15 cellular contexts compared by ENCODE assay signal in the genomic region with DNA sequence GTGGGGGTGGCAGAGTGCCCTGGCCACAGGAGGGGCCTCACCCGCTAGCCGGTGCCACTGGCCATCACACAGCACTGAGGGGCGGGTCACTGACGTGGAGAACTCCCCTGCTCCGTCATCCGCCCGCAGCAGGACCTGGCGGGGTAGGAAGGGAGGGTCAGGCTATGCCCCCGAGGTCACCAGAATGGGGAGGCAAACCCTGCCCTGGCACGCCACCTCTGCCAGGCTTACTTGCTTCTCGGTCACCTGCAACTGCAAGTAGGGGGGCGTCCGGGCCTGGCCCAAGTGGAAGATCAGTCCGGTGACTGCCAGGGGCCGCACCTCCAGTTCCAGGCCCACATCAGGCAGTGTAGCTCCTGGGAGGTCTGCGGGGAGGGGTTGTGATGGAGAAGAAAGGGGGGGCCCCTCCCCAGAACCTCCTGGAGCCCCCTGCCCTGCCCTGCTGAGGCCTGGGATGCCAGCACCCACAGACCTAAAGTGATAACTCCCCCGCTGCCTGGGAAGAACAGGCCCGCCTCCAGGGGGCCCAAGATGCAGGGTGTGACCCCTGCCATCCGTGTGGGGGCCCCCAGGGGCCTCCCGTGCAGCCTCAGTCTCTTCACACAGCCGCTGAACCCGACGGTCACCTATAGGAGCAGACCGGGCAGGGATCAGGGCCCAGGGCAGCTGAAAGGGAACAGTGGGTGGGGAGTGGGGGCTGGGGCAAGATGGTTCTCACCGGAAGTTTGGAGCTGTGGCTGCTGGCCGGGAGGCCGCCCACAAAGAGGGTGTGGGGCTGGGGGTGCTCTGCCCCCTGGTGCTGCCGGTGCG. TPM values are rescaled to one million over a fixed set of nuclear protein-coding genes. Genes with fewer than 3 reads are reported as not detected.
A peak's percentile ranks its signal among the peaks of the same experiment; 100 is the strongest.
DNase-seq lines count a peak whose midpoint lies in the region; ATAC-seq and TF ChIP-seq lines count a peak whose summit lies in the region.
"Had no signal": no experiment of that assay in that cellular context is flagged by ENCODE, and none has a peak within 500 bp of the region (broad histone marks: within the 10 kb centered on the region; RNA-seq: fewer than 3 reads in every experiment).

No MANE protein-coding gene starts in this region.

- no peak for TF ChIP-seq POLR2A in esophagus squamous epithelium (IDR thresholded peaks at IDR 0.05)

- BruUV-seq in OCI-LY7 (replicated peaks; lab: Mats Ljungman, UMichigan): no TSS peak

- H2AFZ ChIP-seq in OCI-LY7 (ENCODE audit: low read length): no peak overlapping the region
- H2AFZ ChIP-seq: GM23248 had no signal

- H3K79me2 ChIP-seq in OCI-LY7 (ENCODE audit: insufficient read depth, low read depth, low read length): peaks cover 10% of the 10 kb centered on the region

- CTCF ChIA-PET in OCI-LY7 (lab: Charles Lee; ENCODE audit: unreplicated experiment): no interaction called here

- no peak overlapping the region for H3K4me2 ChIP-seq in OCI-LY7 (ENCODE audit: low read length)
- H3K4me2 ChIP-seq: BLaER1 treated with 17β-estradiol and CSF1 and Interleukin-3, amounts not matched to agents 10 nM and 100 nM had no signal

- H3K4me1 ChIP-seq in OCI-LY7 (ENCODE audit: insufficient read depth, low read length, poor library complexity, severe bottlenecking) (peaks cover 3% of the 10 kb centered on the region), esophagus squamous epithelium (peaks cover 11 to 69% (median 38%) of the 10 kb centered on the region in 3 donors), stomach smooth muscle (ENCODE audit: control insufficient read depth, insufficient read depth, low read length) (peaks cover 29% of the 10 kb centered on the region)

- 0 out of 2 replicates have a peak, but pooled peaks have one; percentile 23 for TF ChIP-seq CTCF in OCI-LY7 (conservative IDR thresholded peaks at IDR 0.05; ENCODE audit: low read length)
- TF ChIP-seq CTCF in esophagus squamous epithelium (IDR thresholded peaks at IDR 0.05): no peak

- no peaks in the 10 kb centered on the region for H3K9me2 ChIP-seq in OCI-LY7 (ENCODE audit: insufficient read depth, low read length)

- H3K9me3 ChIP-seq in OCI-LY7 (ENCODE audit: low read length) (no peaks in the 10 kb centered on the region), esophagus squamous epithelium (no peaks in the 10 kb centered on the region), stomach smooth muscle (ENCODE audit: control insufficient read depth in 2 of 2, low read length in 2 of 2) (no peaks in the 10 kb centered on the region)
- H3K9me3 ChIP-seq: BLaER1 treated with 17β-estradiol and CSF1 and Interleukin-3, amounts not matched to agents 10 nM and 100 nM had no signal

- ATAC-seq in Right ventricle myocardium inferior (no peak), left ventricle myocardium superior (no peak), HG02970 (IDR thresholded peaks at IDR 0.05; ENCODE audit: low FRiP score, unreplicated experiment) (no peak)
- ATAC-seq: GM12878 had no signal

- intact Hi-C loops in Right ventricle myocardium inferior (cut with DNase I) (loop anchor here (5.0 to 10.0 kb wide), 2 partner anchors 37 to 485 kb away; a partner anchor contains a TSS), left ventricle myocardium superior (cut with micrococcal nuclease) (no loop called here), OCI-LY7 (cut with micrococcal nuclease; ENCODE audit: unreplicated experiment) (no loop called here), esophagus squamous epithelium (cut with DNase I) (no loop called here)

- DNase-seq in Right ventricle myocardium inferior (ENCODE audit: missing footprints): peak; percentile 63
- no peak for DNase-seq in left ventricle myocardium superior
- no peak for DNase-seq in OCI-LY7 (ENCODE audit: low spot score)
- no peak for DNase-seq in esophagus squamous epithelium (lab: John Stamatoyannopoulos, UW)
- no peak for DNase-seq in NCI-H748 (lab: John Stamatoyannopoulos, UW; ENCODE audit: unreplicated experiment)
- no peak for DNase-seq in NCI-H1417 (lab: John Stamatoyannopoulos, UW)
- DNase-seq: DMS153, GM23248, NCI-H1436, NCI-H2029 treated with DMSO at 0.1 percent for 48 hours, NCI-H510A treated with DMSO at 0.1 percent for 48 hours had no signal

- H3K36me3 ChIP-seq in OCI-LY7 (ENCODE audit: insufficient read depth, low read length) (peaks cover 63% of the 10 kb centered on the region), esophagus squamous epithelium (peaks cover 67 to 100% (median 72%) of the 10 kb centered on the region in 3 donors), stomach smooth muscle (ENCODE audit: control insufficient read depth in 2 of 2, insufficient read depth in 2 of 2, low read length in 2 of 2) (peaks cover 51 to 67% of the 10 kb centered on the region in 2 donors)

- 41% methylated on average over 10 of the region's 29 CpGs; no CpG with 5 or more reads in 1 of the 2 donors for WGBS in esophagus squamous epithelium, 2 donors

- no peak overlapping the region for H3K27ac ChIP-seq in OCI-LY7 (ENCODE audit: low read depth, low read length, poor library complexity, severe bottlenecking)
- peak overlapping the region; percentile 10 to 42 (median 34) for H3K27ac ChIP-seq in esophagus squamous epithelium
- peak overlapping the region; percentile 24 for H3K27ac ChIP-seq in stomach smooth muscle (ENCODE audit: low read length)
- H3K27ac ChIP-seq: BLaER1 treated with 17β-estradiol and CSF1 and Interleukin-3, amounts not matched to agents 10 nM and 100 nM; GM23248 had no signal

- H3K4me3 ChIP-seq in OCI-LY7 (ENCODE audit: low read depth, low read length, poor library complexity, severe bottlenecking): no peak overlapping the region
- H3K4me3 ChIP-seq in esophagus squamous epithelium: no peak overlapping the region
- no peak overlapping the region for H3K4me3 ChIP-seq in stomach smooth muscle (ENCODE audit: low read length in 2 of 2)
- H3K4me3 ChIP-seq: BLaER1 treated with 17β-estradiol and CSF1 and Interleukin-3, amounts not matched to agents 10 nM and 100 nM; GM12878; GM23248 had no signal

- H3K27me3 ChIP-seq in esophagus squamous epithelium (no peaks in the 10 kb centered on the region), stomach smooth muscle (ENCODE audit: control insufficient read depth in 1 of 2, insufficient read depth in 2 of 2, low read length in 2 of 2) (no peaks in the 10 kb centered on the region)
- H3K27me3 ChIP-seq: BLaER1 treated with 17β-estradiol and CSF1 and Interleukin-3, amounts not matched to agents 10 nM and 100 nM had no signal

- no peaks in the 10 kb centered on the region for H4K20me1 ChIP-seq in OCI-LY7 (ENCODE audit: insufficient read depth, low read length)

- H3K9ac ChIP-seq in stomach smooth muscle (ENCODE audit: low read length in 2 of 2): no peak overlapping the region
- H3K9ac ChIP-seq: BLaER1 treated with 17β-estradiol and CSF1 and Interleukin-3, amounts not matched to agents 10 nM and 100 nM; GM23248 had no signal

- POLR2A ChIA-PET in OCI-LY7 (lab: Charles Lee): interaction anchor here (0.8 kb wide), 1 partner anchor 29 kb away, joined by 4 read pairs; no protein-coding TSS in a partner anchor

RNA-seq across cellular contexts. Expression of a gene that starts 7.4 kb away (rescaled TPM):
- total RNA-seq in Right ventricle myocardium inferior (73.9 TPM), left ventricle myocardium superior (75.5 TPM), OCI-LY7 (2022) (70.7 and 87.0 TPM in 2 replicates), esophagus squamous epithelium (100 to 1,000 TPM; 126 to 173 (median 133) TPM)
- total RNA-seq in OCI-LY7 (2014; rRNA removed; shearing (Covaris generic)): 123 and 128 TPM in 2 replicates

RNA-seq across cellular contexts. Expression of a gene that starts 57.0 kb away (rescaled TPM):
- total RNA-seq in Right ventricle myocardium inferior: 89.3 TPM
- 110 TPM for total RNA-seq in left ventricle myocardium superior
- 53.3 and 59.3 TPM in 2 replicates for total RNA-seq in OCI-LY7 (2014; rRNA removed; shearing (Covaris generic))
- 144 and 162 TPM in 2 replicates for total RNA-seq in OCI-LY7 (2022)
- 100 to 1,000 TPM in 2 of 4 donors, 10 to 100 TPM in 2; 60.4 to 127 (median 98.9) TPM for total RNA-seq in esophagus squamous epithelium
